In the genomic region with DNA sequence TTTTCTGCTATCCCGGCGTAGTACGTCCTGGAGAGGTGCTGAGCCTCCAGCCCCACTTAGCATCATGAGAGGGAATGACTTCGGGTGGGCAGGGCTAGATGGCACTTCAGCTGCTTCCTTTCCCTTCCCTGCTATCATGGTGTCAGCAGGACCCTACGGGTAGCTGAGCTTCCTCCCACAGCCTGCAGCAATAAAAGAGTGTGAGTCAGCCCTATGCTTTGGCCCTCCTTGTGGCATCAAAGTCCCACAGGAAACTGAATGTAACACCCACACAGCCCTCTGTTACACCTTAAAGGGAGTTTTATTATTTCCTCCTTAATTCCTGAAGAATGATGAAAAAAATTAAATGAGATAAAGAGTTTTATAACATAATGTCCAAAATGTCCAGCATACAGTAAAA, we compare ENCODE assay signal across 21 cellular contexts.
A peak's percentile ranks its signal among the peaks of the same experiment; 100 is the strongest.
DNase-seq lines count a peak whose midpoint lies in the region; ATAC-seq and TF ChIP-seq lines count a peak whose summit lies in the region.
"Had no signal": no experiment of that assay in that cellular context is flagged by ENCODE, and none has a peak within 500 bp of the region (broad histone marks: within the 10 kb centered on the region; RNA-seq: fewer than 3 reads in every experiment).

No MANE protein-coding gene starts in this region.

- no peaks in the 10 kb centered on the region for H3K4me1 Mint-ChIP-seq in CD14-positive monocyte
- H3K4me1 Mint-ChIP-seq: memory B cell had no signal

- no peak overlapping the region for H3K4me3 Mint-ChIP-seq in CD14-positive monocyte
- H3K4me3 Mint-ChIP-seq: activated CD4-positive, alpha-beta T cell treated with anti-CD3 and anti-CD28 coated beads, Interleukin-2, amount 10 ng/mL, durations not matched to agents 24 days and 14 days; memory B cell; natural killer cell; type B pancreatic cell had no signal

- no peaks in the 10 kb centered on the region for H4K20me1 ChIP-seq in osteoblast (ENCODE audit: insufficient read depth, low read length)

- no peaks in the 10 kb centered on the region for H3K36me3 ChIP-seq in osteoblast (ENCODE audit: insufficient read depth, low read length)
- H3K36me3 ChIP-seq: BE2C, stomach had no signal

- no peaks in the 10 kb centered on the region for H3K27me3 ChIP-seq in osteoblast (ENCODE audit: insufficient read depth, low read length)
- H3K27me3 ChIP-seq: BE2C, stomach had no signal

- H3K27ac ChIP-seq in osteoblast (ENCODE audit: low read depth, low read length): peak overlapping the region; percentile 17
- H3K27ac ChIP-seq: parathyroid adenoma, stomach had no signal

- no peak for ATAC-seq in HG03460 (IDR thresholded peaks at IDR 0.05; ENCODE audit: unreplicated experiment)

- peaks cover 11% of the 10 kb centered on the region for H3K4me1 ChIP-seq in osteoblast (ENCODE audit: insufficient read depth, low read length)
- H3K4me1 ChIP-seq: BE2C, parathyroid adenoma, stomach had no signal

- intact Hi-C loops in CD14-positive monocyte (cut with micrococcal nuclease): no loop called here

- no peak overlapping the region for H2AFZ ChIP-seq in osteoblast (ENCODE audit: low read length)
- H2AFZ ChIP-seq: parathyroid adenoma had no signal

- H3K9me3 ChIP-seq in osteoblast (ENCODE audit: low read depth, low read length): no peaks in the 10 kb centered on the region
- H3K9me3 ChIP-seq: BE2C had no signal

- peaks cover 7 to 33% (median 16%) of the 10 kb centered on the region in 7 donors for H3K9me3 Mint-ChIP-seq in CD14-positive monocyte

- no peaks in the 10 kb centered on the region for H3K79me2 ChIP-seq in osteoblast (ENCODE audit: insufficient read depth, low read length)
- H3K79me2 ChIP-seq: parathyroid adenoma had no signal

- H3K36me3 Mint-ChIP-seq in CD14-positive monocyte: no peaks in the 10 kb centered on the region

- H3K27me3 Mint-ChIP-seq in CD14-positive monocyte (ENCODE audit: low read depth in 3 of 3): no peaks in the 10 kb centered on the region
- H3K27me3 Mint-ChIP-seq: type B pancreatic cell had no signal

- H3K4me2 ChIP-seq in osteoblast (ENCODE audit: insufficient read depth, low read length): peak overlapping the region; percentile 1

- no peak overlapping the region for H3K4me3 ChIP-seq in osteoblast (ENCODE audit: insufficient read depth, low read length)
- H3K4me3 ChIP-seq: stomach had no signal

- TF ChIP-seq CTCF in osteoblast (IDR thresholded peaks at IDR 0.05; ENCODE audit: extremely low read depth, low read depth, low read length): no peak
- no peak for TF ChIP-seq CTCF in CD14-positive monocyte (IDR thresholded peaks at IDR 0.05)

- DNase-seq in EL (peak; percentile 55), Kasumi-1 (lab: John Stamatoyannopoulos, UW) (peak; percentile 96), T1000 (lab: John Stamatoyannopoulos, UW) (peak; percentile 46), osteoblast (ENCODE audit: insufficient read length, low spot score, missing footprints) (no peak), NCI-H345 (lab: John Stamatoyannopoulos, UW) (no peak), CD14-positive monocyte (ENCODE audit: low spot score) (no peak), NCI-H1092 (lab: John Stamatoyannopoulos, UW) (no peak)
- DNase-seq: activated CD8-positive, alpha-beta memory T cell treated with anti-CD3 and anti-CD28 coated beads, Interleukin-2, amount 50 U/mL, for 4 hours; activated effector memory CD4-positive, alpha-beta T cell treated with anti-CD3 and anti-CD28 coated beads, Interleukin-2, amount 50 U/mL, for 16 hours; BE2C; foreskin fibroblast; natural killer cell; NCI-H1092 treated with DMSO at 0.1 percent for 48 hours; NCI-H2029 treated with DMSO at 0.1 percent for 48 hours; NCI-H510A treated with DMSO at 0.1 percent for 48 hours; stomach had no signal

- no peak overlapping the region for H3K27ac Mint-ChIP-seq in CD14-positive monocyte
- H3K27ac Mint-ChIP-seq: activated CD4-positive, alpha-beta T cell treated with anti-CD3 and anti-CD28 coated beads, Interleukin-2, amount 10 ng/mL, durations not matched to agents 24 days and 14 days; memory B cell; natural killer cell; type B pancreatic cell had no signal

Comparison
In these comparisons a context has a peak if more than half of its experiments do, and no peak if none do; other contexts are left out.
1. DNase-seq: peak in EL (single experiment), Kasumi-1 (2 of 2) and T1000 (single experiment); none in osteoblast (single experiment), NCI-H345 (single experiment), CD14-positive monocyte (single experiment) and NCI-H1092 (single experiment).